In genomic region chr1:213652109-213652508, GRCh38 we compare ENCODE assay signal across 8 cellular contexts.
"Had no signal": no experiment of that assay in that cellular context is flagged by ENCODE, and none has a peak within 500 bp of the region (broad histone marks: within the 10 kb centered on the region; RNA-seq: fewer than 3 reads in every experiment).

No MANE protein-coding gene starts in this region.

- DNase-seq: GDM1, GF-D8 had no signal

- H3K4me3 ChIP-seq: GM12878 had no signal

- FAIRE-seq: G401.6, GM12878, GM12891, GM12892, GM18507, GM19239 had no signal

- ATAC-seq: GM12878 had no signal
